Comparison of ENCODE assay signal across 1 cellular context in genomic region chr7:135662373-135663114, GRCh38.
TF ChIP-seq lines count a peak whose summit lies in the region.

Gene STMP1 (plus strand): TSS chr7:135662514.

TF ChIP-seq in K562, 482 proteins besides CTCF, POLR2A, EP300 and RAD21 (continued from another document and continues in another):
- TF ChIP-seq TRIM28 (IDR thresholded peaks at IDR 0.05) (no peak), WHSC1 (IDR thresholded peaks at IDR 0.05; ENCODE audit: low read length) (no peak), CHD1 (IDR thresholded peaks at IDR 0.05; ENCODE audit: low read length) (peak; percentile 96), RREB1 (CRISPR knock-in tag; IDR thresholded peaks at IDR 0.05) (peak; percentile 62; the same call in 1 of the 2 replicates), ZNF76 (CRISPR knock-in tag; IDR thresholded peaks at IDR 0.05; ENCODE audit: borderline replicate concordance) (0 out of 2 replicates have a peak, but pooled peaks have one; percentile 68), CSDE1 (IDR thresholded peaks at IDR 0.05) (no peak; a peak in 1 of 4 replicates), ZNF780A (CRISPR knock-in tag; IDR thresholded peaks at IDR 0.05) (no peak), PBX2 (CRISPR knock-in tag; IDR thresholded peaks at IDR 0.05; ENCODE audit: low read depth) (no peak; the same call in 1 of the 2 replicates), PBX2 (tag; conservative IDR thresholded peaks at IDR 0.05; ENCODE audit: low read depth) (no peak; the same call in 1 of the 2 replicates), UBTF (IDR thresholded peaks at IDR 0.05; ENCODE audit: borderline replicate concordance in 1 of 2, low read depth in 2 of 2, low read length in 2 of 2) (peak; percentile 78 to 98; a peak in 3 of 4 replicates), SMARCC2 (IDR thresholded peaks at IDR 0.05; ENCODE audit: low read depth) (no peak), ZBTB2 (IDR thresholded peaks at IDR 0.05) (no peak), ZNF431 (CRISPR knock-in tag; IDR thresholded peaks at IDR 0.05) (peak; percentile 92), HDAC1 (IDR thresholded peaks at IDR 0.05) (peak in 1 of 2 experiments; percentile 91; a peak in 2 of 4 replicates), SNIP1 (IDR thresholded peaks at IDR 0.05; ENCODE audit: low read depth) (peak; percentile 47; the same call in 1 of the 2 replicates), ZBTB40 (IDR thresholded peaks at IDR 0.05) (peak; percentile 96), ZBTB40 (CRISPR knock-in tag; IDR thresholded peaks at IDR 0.05) (no peak; the same call in 1 of the 2 replicates), ERF (CRISPR knock-in tag; IDR thresholded peaks at IDR 0.05) (no peak; the same call in 1 of the 2 replicates), TFAP4 (CRISPR knock-in tag; IDR thresholded peaks at IDR 0.05; ENCODE audit: borderline replicate concordance) (peak; percentile 95), SRSF1 (IDR thresholded peaks at IDR 0.05; ENCODE audit: low read depth, low read length) (0 out of 2 replicates have a peak, but pooled peaks have one; percentile 71), TBL1XR1 (IDR thresholded peaks at IDR 0.05; ENCODE audit: low read length in 2 of 2) (peak in 1 of 2 experiments; percentile 60; a peak in 2 of 4 replicates), ZBTB7A (IDR thresholded peaks at IDR 0.05; ENCODE audit: borderline replicate concordance, control insufficient read depth, low read depth, low read length) (peak; percentile 78), ATF7 (IDR thresholded peaks at IDR 0.05) (peak; percentile 88), TCF7 (IDR thresholded peaks at IDR 0.05; ENCODE audit: borderline replicate concordance) (peak; percentile 78), ZNF41 (CRISPR knock-in tag; conservative IDR thresholded peaks at IDR 0.05) (no peak), ZZZ3 (IDR thresholded peaks at IDR 0.05) (no peak), ELK1 (CRISPR knock-in tag; IDR thresholded peaks at IDR 0.05) (no peak)
